ENCODE assay signal across 11 cellular contexts in the genomic region with DNA sequence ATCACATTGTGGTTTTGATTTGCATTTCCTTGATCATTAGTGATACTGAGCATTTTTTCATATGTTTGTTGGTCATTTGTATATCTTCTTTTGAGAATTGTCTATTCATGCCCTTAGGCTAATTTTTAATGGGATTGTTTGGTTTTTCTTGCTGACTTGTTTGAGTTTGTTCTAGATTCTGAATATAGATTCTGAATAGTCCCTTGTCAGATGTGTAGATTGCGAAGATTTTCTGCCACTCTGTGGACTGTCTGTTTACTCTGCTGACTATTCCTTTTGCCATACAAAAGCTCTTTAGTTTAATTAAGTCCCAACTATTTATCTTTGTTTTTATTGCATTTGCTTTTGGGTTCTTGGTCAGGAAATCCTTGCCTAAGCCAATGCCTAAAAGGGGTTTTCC. TPM values are rescaled to one million over a fixed set of nuclear protein-coding genes. Genes with fewer than 3 reads are reported as not detected.
"Had no signal": no experiment of that assay in that cellular context is flagged by ENCODE, and none has a peak within 500 bp of the region (broad histone marks: within the 10 kb centered on the region; RNA-seq: fewer than 3 reads in every experiment).

No MANE protein-coding gene starts in this region.

RNA-seq across cellular contexts. Expression of gene TMCO5A, which starts 26.3 kb away (rescaled TPM):
- total RNA-seq: subcutaneous adipose tissue, suprapubic skin, temporal lobe, thoracic aorta, thyroid gland, tibial nerve, upper lobe of right lung, ureter, urinary bladder, uterus, vagina had no signal
- polyA plus RNA-seq: urinary bladder had no signal
